Comparison of ENCODE assay signal across 39 cellular contexts in genomic region chr2:102396012-102396411, GRCh38. TPM values are rescaled to one million over a fixed set of nuclear protein-coding genes. Genes with fewer than 3 reads are reported as not detected.
"Had no signal": no experiment of that assay in that cellular context is flagged by ENCODE, and none has a peak within 500 bp of the region (broad histone marks: within the 10 kb centered on the region; RNA-seq: fewer than 3 reads in every experiment).

No MANE protein-coding gene starts in this region.

- H3K4me2 ChIP-seq: KMS-11 had no signal

- DNase-seq: Karpas-422, Kasumi-1, MG63, MM.1S, MV-4-11, NCI-H1048, NCI-H1092, NCI-H1092 treated with DMSO at 0.1 percent for 48 hours, NCI-H1105, NCI-H1105 treated with DMSO at 0.1 percent for 48 hours, NCI-H1417, NCI-H1417 treated with DMSO at 0.1 percent for 48 hours, NCI-H1436, NCI-H1436 treated with DMSO at 0.1 percent for 48 hours, NCI-H146, NCI-H1694, NCI-H1694 treated with DMSO at 0.1 percent for 48 hours, NCI-H187, NCI-H187 treated with DMSO at 0.1 percent for 48 hours, NCI-H1930, NCI-H2029, NCI-H2029 treated with DMSO at 0.1 percent for 48 hours, NCI-H2081, NCI-H2081 treated with DMSO at 0.1 percent for 48 hours, NCI-H2107, NCI-H2171, NCI-H2171 treated with DMSO at 0.1 percent for 48 hours, NCI-H2227 treated with DMSO at 0.1 percent for 48 hours, NCI-H226, NCI-H345, NCI-H446, NCI-H446 treated with DMSO at 0.1 percent for 48 hours, NCI-H510A, NCI-H510A treated with DMSO at 0.1 percent for 48 hours, NCI-H524 had no signal

- H3K27ac ChIP-seq: KMS-11 had no signal

- H3K36me3 ChIP-seq: MG63 had no signal

- H3K4me3 ChIP-seq: MG63 had no signal

- H3K9me3 ChIP-seq: MG63 had no signal

- H3K9ac ChIP-seq: KMS-11 had no signal

- H3K27me3 ChIP-seq: MG63 had no signal

RNA-seq across cellular contexts. Expression of gene IL18RAP, which starts 26.9 kb away (rescaled TPM):
- total RNA-seq: LHCN-M2, M059J, MCF 10A had no signal

RNA-seq across cellular contexts. Expression of gene IL18R1, which starts 40.4 kb away (rescaled TPM):
- total RNA-seq: LHCN-M2, M059J had no signal
